Comparison of ENCODE assay signal across 8 cellular contexts in genomic region chr15:82538961-82539689, GRCh38. TPM values are rescaled to one million over a fixed set of nuclear protein-coding genes. Genes with fewer than 3 reads are reported as not detected.
A peak's percentile ranks its signal among the peaks of the same experiment; 100 is the strongest.
DNase-seq lines count a peak whose midpoint lies in the region; ATAC-seq and TF ChIP-seq lines count a peak whose summit lies in the region.

No MANE protein-coding gene starts in this region.

- H3K4me3 ChIP-seq in adrenal gland (peak overlapping the region in 3 of 4 donors; percentile 57 to 96 (median 71)), left lung (peak overlapping the region; percentile 92 to 94), testis (peak overlapping the region; percentile 93 to 94)

- H3K27ac ChIP-seq in adrenal gland (peak overlapping the region; percentile 31 to 90 (median 77)), left lung (peak overlapping the region in 1 of 2 donors; percentile 86), testis (peak overlapping the region; percentile 6 to 90)

- H3K36me3 ChIP-seq in adrenal gland (replicated peaks in 1 of 2) = peaks cover 0 to 36% of the 10 kb centered on the region in 2 donors
- H3K36me3 ChIP-seq in left lung = peaks cover 0 to 49% of the 10 kb centered on the region in 2 donors
- H3K36me3 ChIP-seq in testis (ENCODE audit: low read depth, missing control alignments) = no peaks in the 10 kb centered on the region

- H3K9me3 ChIP-seq in adrenal gland (replicated peaks in 1 of 3) (no peaks in the 10 kb centered on the region), left lung (no peaks in the 10 kb centered on the region), testis (no peaks in the 10 kb centered on the region)

- WGBS in adrenal gland, 4 donors = 15 to 16% (median 16%) methylated on average over 28 of the region's 28 CpGs
- WGBS in testis, 2 donors = 12 to 13% methylated on average over 28 of the region's 28 CpGs

- TF ChIP-seq CTCF in adrenal gland (IDR thresholded peaks at IDR 0.05) (no peak), left lung (IDR thresholded peaks at IDR 0.05) (no peak), testis (IDR thresholded peaks at IDR 0.05) (no peak)

- H3K4me1 ChIP-seq in adrenal gland (replicated peaks in 1 of 2) = peaks cover 7 to 18% of the 10 kb centered on the region in 2 donors
- peaks cover 14 to 28% of the 10 kb centered on the region in 2 donors for H3K4me1 ChIP-seq in left lung
- H3K4me1 ChIP-seq in testis = peaks cover 15% of the 10 kb centered on the region

- peak; percentile 42 for DNase-seq in activated CD4-positive, alpha-beta T cell treated with anti-CD3 and anti-CD28 coated beads for 48 hours
- DNase-seq in activated CD4-positive, alpha-beta T cell treated with anti-CD3 and anti-CD28 coated beads, Interleukin-2, amount 50 U/mL, for 4 hours = no peak
- DNase-seq in adrenal gland = no peak
- no peak for DNase-seq in left lung
- no peak for DNase-seq in testis
- no peak for DNase-seq in EL
- DNase-seq in NCI-H2227 (lab: John Stamatoyannopoulos, UW; ENCODE audit: unreplicated experiment) = no peak

- ATAC-seq in left lung = no peak
- ATAC-seq in GM19324 (IDR thresholded peaks at IDR 0.05; ENCODE audit: low FRiP score, unreplicated experiment) = no peak

- H3K27me3 ChIP-seq in adrenal gland (no peaks in the 10 kb centered on the region), left lung (no peaks in the 10 kb centered on the region), testis (no peaks in the 10 kb centered on the region)

- intact Hi-C loops in adrenal gland (cut with DNase I) = loop anchor here in 1 of 2 donors (10.0 kb wide), 1 partner anchor 466 kb away; no protein-coding TSS in a partner anchor
- intact Hi-C loops in left lung (cut with DNase I) = no loop called here
- intact Hi-C loops in testis (cut with DNase I; ENCODE audit: low total_unique reads) = no loop called here

- TF ChIP-seq POLR2A in adrenal gland (IDR thresholded peaks at IDR 0.05) = no peak
- TF ChIP-seq POLR2A in testis (IDR thresholded peaks at IDR 0.05) = no peak

RNA-seq across cellular contexts. Expression of gene RPS17, which starts 1.1 kb away (rescaled TPM):
- total RNA-seq in adrenal gland (1,000 to 10,000 TPM; 1,210 to 2,501 (median 1,342) TPM), left lung (1,000 to 10,000 TPM; 1,218 to 1,390 TPM), testis (100 to 1,000 TPM; 567 to 887 TPM)
- polyA plus RNA-seq in adrenal gland (1,000 to 10,000 TPM; 2,161 to 2,863 (median 2,568) TPM), testis (ENCODE audit: insufficient read depth, low read depth, low replicate concordance) (995 TPM)
